Comparison of ENCODE assay signal across 32 cellular contexts in genomic region chr14:105517096-105517495, GRCh38.
"Had no signal": no experiment of that assay in that cellular context is flagged by ENCODE, and none has a peak within 500 bp of the region (broad histone marks: within the 10 kb centered on the region; RNA-seq: fewer than 3 reads in every experiment).

No MANE protein-coding gene starts in this region.

- H3K27me3 ChIP-seq: brain microvascular endothelial cell had no signal

- H3K36me3 ChIP-seq: brain microvascular endothelial cell, WERI-Rb-1 had no signal

- ATAC-seq: activated CD8-positive, alpha-beta memory T cell treated with anti-CD3 and anti-CD28 coated beads, Interleukin-2, amount 10 ng/mL, durations not matched to agents 7 days and 5 days; activated naive CD8-positive, alpha-beta T cell treated with anti-CD3 and anti-CD28 coated beads, Interleukin-2, amount 50 U/mL, for 24 hours; Panc1; T-cell; T-helper 17 cell had no signal

- H3K4me3 ChIP-seq: SK-N-MC had no signal

- H3K27ac ChIP-seq: brain microvascular endothelial cell, KMS-11, RWPE1, SK-N-MC, WERI-Rb-1 had no signal

- DNase-seq: activated CD4-positive, alpha-beta memory T cell treated with anti-CD3 and anti-CD28 coated beads, Interleukin-2, amount 10 ng/mL, durations not matched to agents 7 days and 5 days; activated CD4-positive, alpha-beta T cell treated with anti-CD3 and anti-CD28 coated beads for 1 hour; activated CD4-positive, alpha-beta T cell treated with anti-CD3 and anti-CD28 coated beads for 48 hours; activated CD4-positive, CD25-positive, alpha-beta regulatory T cell; activated CD8-positive, alpha-beta memory T cell treated with anti-CD3 and anti-CD28 coated beads for 24 hours; activated CD8-positive, alpha-beta memory T cell treated with anti-CD3 and anti-CD28 coated beads, Interleukin-2, amount 10 ng/mL, durations not matched to agents 7 days and 5 days; activated CD8-positive, alpha-beta memory T cell treated with anti-CD3 and anti-CD28 coated beads, Interleukin-2, amount 50 U/mL, for 48 hours; activated effector memory CD4-positive, alpha-beta T cell treated with Interleukin-2 at 50 U/mL for 16 hours; activated naive CD4-positive, alpha-beta T cell treated with anti-CD3 and anti-CD28 coated beads, Interleukin-2, amount 10 ng/mL, durations not matched to agents 7 days and 5 days; activated naive CD8-positive, alpha-beta T cell treated with anti-CD3 and anti-CD28 coated beads, Interleukin-2, amount 50 U/mL, for 24 hours; activated T-cell treated with anti-CD3 and anti-CD28 coated beads, Interleukin-2, amount 50 U/mL, for 48 hours; anterior cingulate cortex; brain microvascular endothelial cell; central memory CD4-positive, alpha-beta T cell; NCI-H1105; NCI-H1417 treated with DMSO at 0.1 percent for 48 hours; NCI-H187 treated with DMSO at 0.1 percent for 48 hours; NCI-H2081; NCI-H2171 treated with DMSO at 0.1 percent for 48 hours; NCI-H2227 treated with DMSO at 0.1 percent for 48 hours; NCI-H446; NCI-H510A treated with DMSO at 0.1 percent for 48 hours; NCI-H69; Right ventricle myocardium superior; T-cell; T-helper 17 cell; T-helper 9 cell; WERI-Rb-1 had no signal
